In the genomic region with DNA sequence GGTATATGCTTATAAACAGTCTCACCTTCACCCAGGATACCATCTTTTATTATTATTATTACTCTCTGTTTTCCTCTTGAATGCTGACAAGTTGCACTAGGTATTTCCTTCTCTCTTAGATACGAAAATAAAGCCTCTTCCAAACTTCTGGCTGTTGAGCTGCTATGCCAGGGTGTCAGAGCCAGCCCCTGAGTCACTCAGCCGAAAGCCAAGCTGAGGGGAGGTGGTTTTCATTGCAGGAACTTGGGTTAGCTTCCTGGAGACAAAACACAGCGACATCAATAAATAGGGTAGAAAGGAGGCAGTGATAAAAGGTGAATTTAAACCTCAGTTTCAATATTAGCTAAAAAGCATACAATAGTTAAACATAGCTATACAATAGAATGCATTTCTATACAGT, we compare ENCODE assay signal across 11 cellular contexts.
DNase-seq lines count a peak whose midpoint lies in the region; ATAC-seq lines count a peak whose summit lies in the region.
"Had no signal": no experiment of that assay in that cellular context is flagged by ENCODE, and none has a peak within 500 bp of the region (broad histone marks: within the 10 kb centered on the region; RNA-seq: fewer than 3 reads in every experiment).

No MANE protein-coding gene starts in this region.

- H4K91ac ChIP-seq in trophoblast cell (ENCODE audit: low read depth, low read length) = no peak overlapping the region

- peaks cover 1% of the 10 kb centered on the region for H3K9me3 ChIP-seq in trophoblast cell (ENCODE audit: insufficient read depth, low read depth, low read length)

- peaks cover 2% of the 10 kb centered on the region for H3K27me3 Mint-ChIP-seq in activated CD4-positive, alpha-beta T cell treated with anti-CD3 and anti-CD28 coated beads, Interleukin-2, amount 10 ng/mL, durations not matched to agents 7 days and 5 days
- peaks cover 34 to 39% of the 10 kb centered on the region in 2 donors for H3K27me3 Mint-ChIP-seq in effector memory CD8-positive, alpha-beta T cell

- no peak overlapping the region for H4K12ac ChIP-seq in trophoblast cell (ENCODE audit: low read depth, low read length)

- H2BK12ac ChIP-seq in trophoblast cell (ENCODE audit: low read length) = no peak overlapping the region

- WGBS in trophoblast cell (ENCODE audit: extremely low coverage, insufficient coverage, insufficient read length) = no CpG with 5 or more reads among the region's 3 CpGs

- H3K27me3 ChIP-seq in trophoblast cell (ENCODE audit: insufficient read depth, low read length) = no peaks in the 10 kb centered on the region

- H3K14ac ChIP-seq in trophoblast cell (ENCODE audit: low read length) = no peak overlapping the region

- no peak overlapping the region for H3K4ac ChIP-seq in trophoblast cell (ENCODE audit: low read depth, low read length)

- no peaks in the 10 kb centered on the region for H3K36me3 ChIP-seq in trophoblast cell (ENCODE audit: control insufficient read depth in 1 of 2, insufficient read depth in 2 of 2, low read length in 2 of 2)

- no peak overlapping the region for H3K4me2 ChIP-seq in trophoblast cell (ENCODE audit: low read length)
- H3K4me2 ChIP-seq: PC-9 had no signal

- no peak overlapping the region for H4K8ac ChIP-seq in trophoblast cell (ENCODE audit: low read depth, low read length)

- H3K4me3 Mint-ChIP-seq in activated CD4-positive, alpha-beta T cell treated with anti-CD3 and anti-CD28 coated beads, Interleukin-2, amount 10 ng/mL, durations not matched to agents 7 days and 5 days = no peak overlapping the region
- H3K4me3 Mint-ChIP-seq in effector memory CD8-positive, alpha-beta T cell = no peak overlapping the region

- POLR2A ChIA-PET in activated CD4-positive, alpha-beta T cell treated with anti-CD3 and anti-CD28 coated beads, Interleukin-2, amount 10 ng/mL, durations not matched to agents 7 days and 5 days (lab: Charles Lee) = no interaction called here

- ATAC-seq in effector memory CD8-positive, alpha-beta T cell (replicated peaks) = peak; percentile 35
- ATAC-seq in HG02884 (IDR thresholded peaks at IDR 0.05; ENCODE audit: unreplicated experiment) = no peak
- ATAC-seq: GM12878, HCT116 had no signal

- peaks cover 11% of the 10 kb centered on the region for H3K9me3 Mint-ChIP-seq in activated CD4-positive, alpha-beta T cell treated with anti-CD3 and anti-CD28 coated beads, Interleukin-2, amount 10 ng/mL, durations not matched to agents 7 days and 5 days
- no peaks in the 10 kb centered on the region for H3K9me3 Mint-ChIP-seq in effector memory CD8-positive, alpha-beta T cell

- no peak overlapping the region for H3K23ac ChIP-seq in trophoblast cell (ENCODE audit: low read length)

- H3K4me3 ChIP-seq in trophoblast cell (ENCODE audit: low read depth, low read length) = no peak overlapping the region
- H3K4me3 ChIP-seq: GM12878, PC-9 had no signal

- H3K4me1 Mint-ChIP-seq in activated CD4-positive, alpha-beta T cell treated with anti-CD3 and anti-CD28 coated beads, Interleukin-2, amount 10 ng/mL, durations not matched to agents 7 days and 5 days = peaks cover 7% of the 10 kb centered on the region
- peaks cover 3 to 6% of the 10 kb centered on the region in 2 donors for H3K4me1 Mint-ChIP-seq in effector memory CD8-positive, alpha-beta T cell (ENCODE audit: low read depth in 2 of 2)

- peak; percentile 39 for DNase-seq in LHCN-M2 (ENCODE audit: low read depth)
- no peak for DNase-seq in activated CD4-positive, alpha-beta T cell treated with anti-CD3 and anti-CD28 coated beads, Interleukin-2, amount 10 ng/mL, durations not matched to agents 7 days and 5 days
- DNase-seq in effector memory CD8-positive, alpha-beta T cell = no peak
- DNase-seq in stimulated activated CD4-positive, alpha-beta T cell treated with anti-CD3 and anti-CD28 coated beads, Interleukin-4, amount 100 ng/mL, for 1 hour = peak; percentile 29
- no peak for DNase-seq in trophoblast cell
- DNase-seq in caudate nucleus (lab: John Stamatoyannopoulos, UW) = no peak
- DNase-seq: midbrain, PC-9 had no signal

- H3K36me3 Mint-ChIP-seq in activated CD4-positive, alpha-beta T cell treated with anti-CD3 and anti-CD28 coated beads, Interleukin-2, amount 10 ng/mL, durations not matched to agents 7 days and 5 days (ENCODE audit: low read depth) = no peaks in the 10 kb centered on the region
- H3K36me3 Mint-ChIP-seq in effector memory CD8-positive, alpha-beta T cell (ENCODE audit: insufficient read depth) = no peaks in the 10 kb centered on the region

- no peak overlapping the region for H3K9ac ChIP-seq in trophoblast cell (ENCODE audit: low read length)

- no peak overlapping the region for H3K18ac ChIP-seq in trophoblast cell (ENCODE audit: low read length)

- no peaks in the 10 kb centered on the region for H3K79me2 ChIP-seq in trophoblast cell (ENCODE audit: control insufficient read depth, insufficient read depth, low read length, poor library complexity)

- CTCF ChIA-PET in activated CD4-positive, alpha-beta T cell treated with anti-CD3 and anti-CD28 coated beads, Interleukin-2, amount 10 ng/mL, durations not matched to agents 7 days and 5 days (lab: Charles Lee) = interaction anchor here (0.9 kb wide), 1 partner anchor 44 kb away, joined by 8 read pairs; no protein-coding TSS in a partner anchor

- no peak overlapping the region for H2BK120ac ChIP-seq in trophoblast cell (ENCODE audit: insufficient read depth, low read length, poor library complexity)

- H2AK5ac ChIP-seq in trophoblast cell (ENCODE audit: low read length) = no peak overlapping the region

- no peak overlapping the region for H2BK5ac ChIP-seq in trophoblast cell (ENCODE audit: low read depth, low read length, poor library complexity)

- H3K4me1 ChIP-seq in trophoblast cell (ENCODE audit: control insufficient read depth in 1 of 2, insufficient read depth in 2 of 2, low read length in 2 of 2) = no peaks in the 10 kb centered on the region

- H3K27ac Mint-ChIP-seq in activated CD4-positive, alpha-beta T cell treated with anti-CD3 and anti-CD28 coated beads, Interleukin-2, amount 10 ng/mL, durations not matched to agents 7 days and 5 days = peak overlapping the region; percentile 61
- H3K27ac Mint-ChIP-seq in effector memory CD8-positive, alpha-beta T cell = no peak overlapping the region

- no peak overlapping the region for H2AFZ ChIP-seq in trophoblast cell (ENCODE audit: insufficient read depth, low read length, poor library complexity)
- H2AFZ ChIP-seq: PC-9 had no signal

- H3K27ac ChIP-seq in trophoblast cell (ENCODE audit: low read depth, low read length) (no peak overlapping the region), caudate nucleus (ENCODE audit: low read depth, low read length) (no peak overlapping the region)
- H3K27ac ChIP-seq: PC-9 had no signal

- H3K79me1 ChIP-seq in trophoblast cell (ENCODE audit: low read length) = no peaks in the 10 kb centered on the region

Comparison
In these comparisons a context has a peak if more than half of its experiments do, and no peak if none do; other contexts are left out.
1. DNase-seq: peak in LHCN-M2 (single experiment) and stimulated activated CD4-positive, alpha-beta T cell treated with anti-CD3 and anti-CD28 coated beads, Interleukin-4, amount 100 ng/mL, for 1 hour (single experiment); none in activated CD4-positive, alpha-beta T cell treated with anti-CD3 and anti-CD28 coated beads, Interleukin-2, amount 10 ng/mL, durations not matched to agents 7 days and 5 days (single experiment), effector memory CD8-positive, alpha-beta T cell (0 of 3), trophoblast cell (0 of 2) and caudate nucleus (0 of 61).